13 cellular contexts compared by ENCODE assay signal in genomic region chr10:97916586-97916985, GRCh38.
A peak's percentile ranks its signal among the peaks of the same experiment; 100 is the strongest.
DNase-seq lines count a peak whose midpoint lies in the region; TF ChIP-seq lines count a peak whose summit lies in the region.
"Had no signal": no experiment of that assay in that cellular context is flagged by ENCODE, and none has a peak within 500 bp of the region (broad histone marks: within the 10 kb centered on the region; RNA-seq: fewer than 3 reads in every experiment).

No MANE protein-coding gene starts in this region.

- peak; percentile 12 for DNase-seq in DMS 273 (lab: John Stamatoyannopoulos, UW; ENCODE audit: unreplicated experiment)
- no peak for DNase-seq in DMS 273 treated with DMSO at 0.1 percent for 48 hours (lab: John Stamatoyannopoulos, UW)
- DNase-seq in cardiac fibroblast (ENCODE audit: low read depth in 2 of 2) = peak; percentile 5 to 17
- peak; percentile 51 to 76 for DNase-seq in hippocampal formation (lab: John Stamatoyannopoulos, UW)
- no peak for DNase-seq in GOT3 (lab: John Stamatoyannopoulos, UW)
- DNase-seq in NCI-H510A treated with DMSO at 0.1 percent for 48 hours (lab: John Stamatoyannopoulos, UW) = no peak
- no peak for DNase-seq in COLO668 (lab: John Stamatoyannopoulos, UW; ENCODE audit: unreplicated experiment)
- DNase-seq: activated naive CD4-positive, alpha-beta T cell treated with anti-CD3 and anti-CD28 coated beads, Interleukin-2, amount 50 U/mL, for 16 hours; NCI-H1436 treated with DMSO at 0.1 percent for 48 hours; SHP77 had no signal

- no peak overlapping the region for H3K4me3 ChIP-seq in cardiac fibroblast (replicated peaks in 1 of 2; ENCODE audit: low read depth in 2 of 2, low read length in 2 of 2)
- H3K4me3 ChIP-seq: coronary artery had no signal

- peak overlapping the region; percentile 80 for H3K27ac ChIP-seq in temporal lobe (ENCODE audit: low read depth, low read length)
- H3K27ac ChIP-seq: 22Rv1, coronary artery had no signal

- TF ChIP-seq CTCF in cardiac fibroblast (IDR thresholded peaks at IDR 0.05; ENCODE audit: low read depth, low read length) = no peak

Comparison
In these comparisons a context has a peak if more than half of its experiments do, and no peak if none do; other contexts are left out.
1. DNase-seq: peak in DMS 273 (single experiment), cardiac fibroblast (2 of 2) and hippocampal formation (2 of 2); none in DMS 273 treated with DMSO at 0.1 percent for 48 hours (single experiment), GOT3 (single experiment), NCI-H510A treated with DMSO at 0.1 percent for 48 hours (single experiment) and COLO668 (single experiment).